8 cellular contexts compared by ENCODE assay signal in genomic region chr7:93232673-93233018, GRCh38. TPM values are rescaled to one million over a fixed set of nuclear protein-coding genes. Genes with fewer than 3 reads are reported as not detected.
DNase-seq lines count a peak whose midpoint lies in the region; ATAC-seq and TF ChIP-seq lines count a peak whose summit lies in the region.

No MANE protein-coding gene starts in this region.

- CTCF ChIA-PET in mammary epithelial cell (lab: Charles Lee; ENCODE audit: low non-redundant PET): no interaction called here

- TF ChIP-seq CTCF in cardiac muscle cell (IDR thresholded peaks at IDR 0.05; ENCODE audit: low read depth, low read length) (no peak), mammary epithelial cell (conservative IDR thresholded peaks at IDR 0.05 in 1 of 2, IDR thresholded peaks at IDR 0.05 in 1 of 2; ENCODE audit: extremely low read depth in 1 of 2, insufficient read depth in 1 of 2, low read depth in 1 of 2, low read length in 2 of 2) (no peak)

- no peak for ATAC-seq in Right ventricle myocardium superior (ENCODE audit: poor library complexity)
- ATAC-seq in GM19328 (IDR thresholded peaks at IDR 0.05; ENCODE audit: unreplicated experiment): no peak

- peak overlapping the region; percentile 98 for H2AFZ ChIP-seq in mammary epithelial cell (ENCODE audit: low read depth, low read length)

- no peaks in the 10 kb centered on the region for H4K20me1 ChIP-seq in mammary epithelial cell (ENCODE audit: insufficient read depth, low read length)

- peak overlapping the region; percentile 11 for H3K27ac ChIP-seq in cardiac muscle cell
- H3K27ac ChIP-seq in mammary epithelial cell (ENCODE audit: insufficient read depth, low read depth, low read length): no peak overlapping the region
- H3K27ac ChIP-seq in mesodermal cell (ENCODE audit: low read depth, low read length, severe bottlenecking): no peak overlapping the region

- peak overlapping the region; percentile 97 for H3K4me2 ChIP-seq in mammary epithelial cell (ENCODE audit: insufficient read depth, low read depth, low read length)

- H3K4me3 ChIP-seq in cardiac muscle cell (peak overlapping the region; percentile 93), MG63 (peak overlapping the region; percentile 81), mammary epithelial cell (replicated peaks in 1 of 3; ENCODE audit: insufficient read depth in 1 of 3, low read depth in 2 of 3, low read length in 3 of 3) (peak overlapping the region; percentile 84 to 93 (median 91)), mesodermal cell (ENCODE audit: extremely low read depth, insufficient read depth, low read length, poor library complexity, severe bottlenecking) (peak overlapping the region; percentile 70)

- peaks cover 42% of the 10 kb centered on the region for H3K79me2 ChIP-seq in mammary epithelial cell (ENCODE audit: insufficient read depth, low read length)

- intact Hi-C loops in Right ventricle myocardium superior (cut with DNase I) (no loop called here), mammary epithelial cell (cut with micrococcal nuclease) (loop anchor here (1.0 to 5.0 kb wide), 2 partner anchors 40 to 114 kb away; no protein-coding TSS in a partner anchor)

- H3K36me3 ChIP-seq in cardiac muscle cell (no peaks in the 10 kb centered on the region), MG63 (no peaks in the 10 kb centered on the region), mammary epithelial cell (ENCODE audit: insufficient read depth, low read length) (no peaks in the 10 kb centered on the region), mesodermal cell (ENCODE audit: control insufficient read depth, insufficient read depth, low read length) (no peaks in the 10 kb centered on the region)

- H3K9ac ChIP-seq in mammary epithelial cell (ENCODE audit: insufficient read depth, low read length): peak overlapping the region; percentile 68

- peaks cover 6% of the 10 kb centered on the region for H3K4me1 ChIP-seq in cardiac muscle cell (ENCODE audit: low read depth)
- no peaks in the 10 kb centered on the region for H3K4me1 ChIP-seq in mammary epithelial cell (ENCODE audit: insufficient read depth, low read length)
- H3K4me1 ChIP-seq in mesodermal cell (ENCODE audit: control insufficient read depth, insufficient read depth, low read length, poor library complexity, severe bottlenecking): no peaks in the 10 kb centered on the region

- BruUV-seq in mammary epithelial cell (replicated peaks; lab: Mats Ljungman, UMichigan): no TSS peak

- 1% methylated on average over 8 of the region's 8 CpGs for WGBS in mammary epithelial cell (ENCODE audit: low coverage, missing lambda C conversion rate)
- WGBS in mesodermal cell (ENCODE audit: insufficient coverage in 2 of 2), 2 experiments: 0% methylated on average over 1 to 3 of the region's 8 CpGs

- DNase-seq in cardiac muscle cell (ENCODE audit: low read depth in 1 of 2, low spot score in 1 of 2) (peak in 1 of 2 donors; percentile 4), Right ventricle myocardium superior (no peak), MG63 (no peak), mammary epithelial cell (peak; percentile 10), NCI-H2196 (lab: John Stamatoyannopoulos, UW; ENCODE audit: unreplicated experiment) (no peak), COLO668 (lab: John Stamatoyannopoulos, UW; ENCODE audit: unreplicated experiment) (no peak)

- dilution Hi-C loops in mammary epithelial cell (cut with HindIII; ENCODE audit: low sequenced_read_pairs): no loop called here

- in situ Hi-C loops in mammary epithelial cell (cut with MboI; ENCODE audit: low sequenced_read_pairs in 2 of 2): loop anchor here in 1 of 2 donors (5.0 kb wide), 1 partner anchor 130 kb away; no protein-coding TSS in a partner anchor

- no peaks in the 10 kb centered on the region for H3K9me3 ChIP-seq in cardiac muscle cell (ENCODE audit: low read depth)
- H3K9me3 ChIP-seq in MG63: no peaks in the 10 kb centered on the region
- H3K9me3 ChIP-seq in mammary epithelial cell (replicated peaks; ENCODE audit: insufficient read depth, low read length): no peaks in the 10 kb centered on the region
- H3K9me3 ChIP-seq in mesodermal cell (ENCODE audit: control insufficient read depth, low read length): no peaks in the 10 kb centered on the region

- H3K27me3 ChIP-seq in cardiac muscle cell: peaks cover 3% of the 10 kb centered on the region
- H3K27me3 ChIP-seq in MG63: no peaks in the 10 kb centered on the region
- no peaks in the 10 kb centered on the region for H3K27me3 ChIP-seq in mammary epithelial cell (ENCODE audit: insufficient read depth, low read length)

RNA-seq across cellular contexts. Expression of gene VPS50, which starts 0.5 kb away (rescaled TPM):
- 15.6 and 22.2 TPM in 2 replicates for total RNA-seq in cardiac muscle cell
- polyA plus RNA-seq in cardiac muscle cell: 10.0 and 14.9 TPM in 2 replicates
- 17.8 TPM for total RNA-seq in Right ventricle myocardium superior
- total RNA-seq in MG63 (2014; rRNA removed; shearing (Covaris generic); ENCODE audit: low replicate concordance): 14.2 and 23.3 TPM in 2 replicates
- 10 to 100 TPM; 18.4 to 31.3 TPM for total RNA-seq in mammary epithelial cell
- 6.9 TPM for polyA plus RNA-seq in mammary epithelial cell
- 42.3 TPM for polyA minus RNA-seq in mammary epithelial cell
- polyA plus RNA-seq in mesodermal cell (2013, experiment 1 of 2): 8.9 TPM
- 11.3 TPM for polyA plus RNA-seq in mesodermal cell (2013, experiment 2 of 2)

RNA-seq across cellular contexts. Expression of gene HEPACAM2, which starts 6.4 kb away (rescaled TPM):
- total RNA-seq in cardiac muscle cell: not detected in 2 replicates
- not detected in 2 replicates for polyA plus RNA-seq in cardiac muscle cell
- total RNA-seq in Right ventricle myocardium superior: not detected
- total RNA-seq in MG63 (2014; rRNA removed; shearing (Covaris generic); ENCODE audit: low replicate concordance): not detected in 2 replicates
- under 1 TPM in 1 of 2 donors, not detected in 1; 0.17 TPM for total RNA-seq in mammary epithelial cell
- polyA plus RNA-seq in mammary epithelial cell: not detected
- polyA minus RNA-seq in mammary epithelial cell: not detected
- polyA plus RNA-seq in mesodermal cell (2013, experiment 1 of 2): not detected
- polyA plus RNA-seq in mesodermal cell (2013, experiment 2 of 2): not detected
